In genomic region chr13:94251801-94252200, GRCh38 we compare ENCODE assay signal across 17 cellular contexts.
DNase-seq lines count a peak whose midpoint lies in the region; ATAC-seq, FAIRE-seq and TF ChIP-seq lines count a peak whose summit lies in the region.
"Had no signal": no experiment of that assay in that cellular context is flagged by ENCODE, and none has a peak within 500 bp of the region (broad histone marks: within the 10 kb centered on the region; RNA-seq: fewer than 3 reads in every experiment).

No MANE protein-coding gene starts in this region.

- H3K4me1 Mint-ChIP-seq in CD4-positive, alpha-beta memory T cell: peaks cover 0 to under 1% (median 0%) of the 10 kb centered on the region in 4 donors

- H2AK5ac ChIP-seq in mesenchymal stem cell (ENCODE audit: low read length, severe bottlenecking): no peak overlapping the region

- H3K4me3 Mint-ChIP-seq in CD4-positive, alpha-beta memory T cell: no peak overlapping the region

- no peak for FAIRE-seq in frontal cortex (lab: Jason Lieb, UNC)
- FAIRE-seq: bronchial epithelial cell, GM18507, islet of Langerhans had no signal

- H3K4me3 ChIP-seq in mesenchymal stem cell (ENCODE audit: insufficient read depth in 1 of 2, low read depth in 1 of 2, low read length in 2 of 2): no peak overlapping the region
- H3K4me3 ChIP-seq in CD4-positive, alpha-beta memory T cell (ENCODE audit: low read length in 2 of 2): no peak overlapping the region
- H3K4me3 ChIP-seq: Peyer's patch had no signal

- no peak overlapping the region for H3K14ac ChIP-seq in mesenchymal stem cell (ENCODE audit: low read length in 2 of 2)

- peak; percentile 40 for DNase-seq in ACHN
- DNase-seq in NCI-H446 treated with DMSO at 0.1 percent for 48 hours (lab: John Stamatoyannopoulos, UW): peak; percentile 65
- peak; percentile 61 for DNase-seq in fibroblast of gingiva (ENCODE audit: low read depth)
- DNase-seq in mesenchymal stem cell: no peak
- DNase-seq in frontal cortex (ENCODE audit: low spot score in 2 of 2): no peak
- no peak for DNase-seq in CD4-positive, alpha-beta memory T cell
- DNase-seq in GM20000 (ENCODE audit: low spot score): no peak
- DNase-seq: activated gamma-delta T cell treated with Interleukin-2 at 50 U/mL for 16 hours; effector memory CD4-positive, alpha-beta T cell; NCI-H187 treated with DMSO at 0.1 percent for 48 hours; NCI-H524 treated with DMSO at 0.1 percent for 48 hours; Peyer's patch; stimulated activated CD4-positive, alpha-beta T cell treated with anti-CD3 and anti-CD28 coated beads, Interleukin-15, amount 100 ng/mL, for 24 hours had no signal

- H3K23ac ChIP-seq in mesenchymal stem cell (ENCODE audit: low read length in 2 of 2): no peak overlapping the region

- no peak overlapping the region for H3K18ac ChIP-seq in mesenchymal stem cell (ENCODE audit: low read depth in 1 of 2, low read length in 2 of 2)

- 81% methylated on average over 4 of the region's 4 CpGs for WGBS in mesenchymal stem cell

- intact Hi-C loops in CD4-positive, alpha-beta memory T cell (cut with micrococcal nuclease): loop anchor here (10.0 kb wide), 1 partner anchor 73 kb away; no protein-coding TSS in a partner anchor

- H3K9me3 Mint-ChIP-seq in CD4-positive, alpha-beta memory T cell: peaks cover 0 to 6% (median 3%) of the 10 kb centered on the region in 8 donors

- H3K4me2 ChIP-seq in mesenchymal stem cell (ENCODE audit: low read length, poor library complexity, severe bottlenecking): peak overlapping the region; percentile 42

- peaks cover 6% of the 10 kb centered on the region for H3K9me3 ChIP-seq in mesenchymal stem cell (ENCODE audit: control insufficient read depth, low read length)
- no peaks in the 10 kb centered on the region for H3K9me3 ChIP-seq in CD4-positive, alpha-beta memory T cell (ENCODE audit: control insufficient read depth in 1 of 2, low read length in 2 of 2)
- H3K9me3 ChIP-seq: Peyer's patch had no signal

- no peaks in the 10 kb centered on the region for H3K36me3 Mint-ChIP-seq in CD4-positive, alpha-beta memory T cell

- no peak overlapping the region for H2AFZ ChIP-seq in mesenchymal stem cell (ENCODE audit: low read depth, low read length)

- no peak overlapping the region for H2BK5ac ChIP-seq in mesenchymal stem cell (ENCODE audit: low read depth, low read length, poor library complexity, severe bottlenecking)

- no peak overlapping the region for H2BK120ac ChIP-seq in mesenchymal stem cell (ENCODE audit: low read depth, low read length)

- no peaks in the 10 kb centered on the region for H3K27me3 ChIP-seq in mesenchymal stem cell (ENCODE audit: control insufficient read depth in 1 of 2, insufficient read depth in 1 of 2, low read length in 2 of 2)
- no peaks in the 10 kb centered on the region for H3K27me3 ChIP-seq in CD4-positive, alpha-beta memory T cell (ENCODE audit: insufficient read depth, low read length)
- H3K27me3 ChIP-seq: Peyer's patch had no signal

- no peak overlapping the region for H4K91ac ChIP-seq in mesenchymal stem cell (ENCODE audit: low read length)

- no peak for ATAC-seq in GM21423 (IDR thresholded peaks at IDR 0.05; ENCODE audit: unreplicated experiment)

- H3K36me3 ChIP-seq in mesenchymal stem cell (ENCODE audit: control insufficient read depth in 1 of 2, insufficient read depth in 2 of 2, low read depth in 1 of 2, low read length in 2 of 2): no peaks in the 10 kb centered on the region
- H3K36me3 ChIP-seq in CD4-positive, alpha-beta memory T cell (ENCODE audit: insufficient read depth, low read length): no peaks in the 10 kb centered on the region
- H3K36me3 ChIP-seq: Peyer's patch had no signal

- H3K4me1 ChIP-seq in mesenchymal stem cell (ENCODE audit: control insufficient read depth, insufficient read depth, low read depth, low read length): no peaks in the 10 kb centered on the region
- H3K4me1 ChIP-seq in CD4-positive, alpha-beta memory T cell (ENCODE audit: insufficient read depth, low read length): no peaks in the 10 kb centered on the region
- H3K4me1 ChIP-seq: Peyer's patch had no signal

- CTCF ChIA-PET in CD4-positive, alpha-beta memory T cell (lab: Charles Lee; ENCODE audit: partially characterized antibody): no interaction called here

- in situ Hi-C loops in ACHN (cut with HindIII; ENCODE audit: low pct_ligation_motif_present, low pct_unique_long_range_greater_than_20kb, low sequenced_read_pairs): no loop called here

- no peak overlapping the region for H3K9ac ChIP-seq in mesenchymal stem cell (ENCODE audit: low read length)

- H2BK15ac ChIP-seq in mesenchymal stem cell (ENCODE audit: low read depth, poor library complexity, severe bottlenecking): no peak overlapping the region

- POLR2A ChIA-PET in CD4-positive, alpha-beta memory T cell (lab: Charles Lee; ENCODE audit: partially characterized antibody): no interaction called here

- peak overlapping the region; percentile 71 for H3K27ac ChIP-seq in mesenchymal stem cell (ENCODE audit: low read length, poor library complexity, severe bottlenecking)
- no peak overlapping the region for H3K27ac ChIP-seq in CD4-positive, alpha-beta memory T cell (ENCODE audit: low read depth, low read length)
- H3K27ac ChIP-seq: Peyer's patch had no signal

- peaks cover 1% of the 10 kb centered on the region for H3K79me1 ChIP-seq in mesenchymal stem cell (replicated peaks; ENCODE audit: low read length, poor library complexity, severe bottlenecking)

- H3K4ac ChIP-seq in mesenchymal stem cell (ENCODE audit: low read depth in 1 of 2, low read length in 2 of 2): no peak overlapping the region

- no peak overlapping the region for H4K8ac ChIP-seq in mesenchymal stem cell (ENCODE audit: low read length)

- H2BK12ac ChIP-seq in mesenchymal stem cell (ENCODE audit: low read length in 2 of 2): no peak overlapping the region

- peaks cover 5% of the 10 kb centered on the region in 2 donors for H3K27me3 Mint-ChIP-seq in CD4-positive, alpha-beta memory T cell

- no peak overlapping the region for H3K27ac Mint-ChIP-seq in CD4-positive, alpha-beta memory T cell

- no peak for TF ChIP-seq CTCF in GM20000 (IDR thresholded peaks at IDR 0.05; ENCODE audit: extremely low read depth, missing control alignments)

Comparison
In these comparisons a context has a peak if more than half of its experiments do, and no peak if none do; other contexts are left out.
1. DNase-seq: peak in ACHN (single experiment), NCI-H446 treated with DMSO at 0.1 percent for 48 hours (single experiment) and fibroblast of gingiva (single experiment); none in mesenchymal stem cell (single experiment), frontal cortex (0 of 2), CD4-positive, alpha-beta memory T cell (0 of 5) and GM20000 (single experiment).